Comparison of ENCODE assay signal across 1 cellular context in genomic region chr1:25169168-25169567, GRCh38.
TF ChIP-seq lines count a peak whose summit lies in the region.

No MANE protein-coding gene starts in this region.

TF ChIP-seq in HepG2, 621 proteins besides CTCF, POLR2A, EP300 and RAD21 (continued from another document):
- TF ChIP-seq ZNF609 (CRISPR knock-in tag; IDR thresholded peaks at IDR 0.05; ENCODE audit: borderline replicate concordance) (no peak), ZNF713 (CRISPR knock-in tag; IDR thresholded peaks at IDR 0.05) (no peak), LBX2 (CRISPR knock-in tag; IDR thresholded peaks at IDR 0.05; ENCODE audit: borderline replicate concordance) (no peak), ZNF274 (CRISPR knock-in tag; IDR thresholded peaks at IDR 0.05) (no peak), ZEB1 (IDR thresholded peaks at IDR 0.05; ENCODE audit: insufficient replicate concordance, low read depth) (no peak), NAIF1 (CRISPR knock-in tag; IDR thresholded peaks at IDR 0.05; ENCODE audit: borderline replicate concordance) (no peak)
